In the genomic region with DNA sequence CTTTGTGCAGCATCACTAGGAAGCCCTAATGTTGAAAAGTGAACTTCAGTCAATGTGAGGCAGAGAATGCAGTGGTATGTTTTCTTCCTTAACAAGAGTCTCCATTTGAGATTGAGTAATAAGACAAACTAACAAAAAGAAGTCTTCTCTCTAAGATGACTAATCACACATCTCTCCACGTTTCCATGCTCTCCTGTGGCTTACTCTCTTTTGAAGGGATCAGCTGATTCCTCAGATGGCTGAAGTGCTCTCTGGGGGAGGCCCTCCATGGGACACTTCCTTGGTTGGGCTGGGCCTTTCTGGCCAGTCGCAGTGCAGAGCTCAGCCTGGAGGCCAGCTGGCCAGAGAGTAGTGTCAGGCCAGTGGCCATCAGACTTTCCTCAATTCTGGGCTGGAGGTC, we compare ENCODE assay signal across 17 cellular contexts. TPM values are rescaled to one million over a fixed set of nuclear protein-coding genes. Genes with fewer than 3 reads are reported as not detected.
A peak's percentile ranks its signal among the peaks of the same experiment; 100 is the strongest.
DNase-seq lines count a peak whose midpoint lies in the region; ATAC-seq and TF ChIP-seq lines count a peak whose summit lies in the region.
"Had no signal": no experiment of that assay in that cellular context is flagged by ENCODE, and none has a peak within 500 bp of the region (broad histone marks: within the 10 kb centered on the region; RNA-seq: fewer than 3 reads in every experiment).

No MANE protein-coding gene starts in this region.

- no peaks in the 10 kb centered on the region for H3K27me3 Mint-ChIP-seq in stimulated activated memory B cell treated with anti-CD40 and anti-IgM and Interleukin-4, amounts not matched to agents 10 μg/mL and 1 μg/mL and 100 μg/mL, for 72 hours

- no peak overlapping the region for H2BK120ac ChIP-seq in neuronal stem cell (ENCODE audit: low read depth, low read length)

- no peaks in the 10 kb centered on the region for H3K9me3 Mint-ChIP-seq in stimulated activated memory B cell treated with anti-CD40 and anti-IgM and Interleukin-4, amounts not matched to agents 10 μg/mL and 1 μg/mL and 100 μg/mL, for 72 hours

- H3K4me3 ChIP-seq in fibroblast of mammary gland (ENCODE audit: control insufficient read depth, low read depth, low read length) = no peak overlapping the region
- no peak overlapping the region for H3K4me3 ChIP-seq in neuronal stem cell (ENCODE audit: low read length in 2 of 2)
- H3K4me3 ChIP-seq: SK-N-MC had no signal

- H3K23ac ChIP-seq in neuronal stem cell (ENCODE audit: low read depth, low read length, poor library complexity) = no peak overlapping the region

- H3K36me3 Mint-ChIP-seq in stimulated activated memory B cell treated with anti-CD40 and anti-IgM and Interleukin-4, amounts not matched to agents 10 μg/mL and 1 μg/mL and 100 μg/mL, for 72 hours = peaks cover 20% of the 10 kb centered on the region

- no peak for TF ChIP-seq CTCF in fibroblast of mammary gland (conservative IDR thresholded peaks at IDR 0.05; ENCODE audit: control insufficient read depth, insufficient read depth, low read depth, low read length)

- H3K9ac ChIP-seq in neuronal stem cell (ENCODE audit: low read depth, low read length, poor library complexity) = no peak overlapping the region

- DNase-seq in COLO829 (ENCODE audit: low spot score) = peak; percentile 68
- DNase-seq in M059J (ENCODE audit: low read depth) = peak; percentile 33
- DNase-seq in fibroblast of mammary gland (ENCODE audit: low read depth) = peak; percentile 49
- DNase-seq in neuronal stem cell (ENCODE audit: low spot score) = no peak
- no peak for DNase-seq in cerebellar cortex (ENCODE audit: low spot score)
- no peak for DNase-seq in NCI-H2029 (lab: John Stamatoyannopoulos, UW)
- DNase-seq: activated CD4-positive, CD25-positive, alpha-beta regulatory T cell treated with anti-CD3 and anti-CD28 coated beads, Interleukin-2, amount 50 U/mL, for 72 hours; activated gamma-delta T cell treated with Interleukin-2 at 50 U/mL for 16 hours; GDM1; left colon; NCI-H2107; NCI-H526 treated with DMSO at 0.1 percent for 48 hours had no signal

- no peak overlapping the region for H4K8ac ChIP-seq in neuronal stem cell (ENCODE audit: low read depth, low read length)

- H3K79me1 ChIP-seq in neuronal stem cell (ENCODE audit: low read depth, low read length) = no peaks in the 10 kb centered on the region

- H2AFZ ChIP-seq in neuronal stem cell (ENCODE audit: low read length) = no peak overlapping the region

- H3K18ac ChIP-seq in neuronal stem cell (ENCODE audit: low read length) = peak overlapping the region; percentile 66

- no peak for ATAC-seq in stimulated activated memory B cell treated with anti-CD40 and anti-IgM and Interleukin-4, amounts not matched to agents 10 μg/mL and 1 μg/mL and 100 μg/mL, for 72 hours
- ATAC-seq: left colon had no signal

- no peak overlapping the region for H2BK12ac ChIP-seq in neuronal stem cell (ENCODE audit: low read length)

- H3K27ac ChIP-seq in neuronal stem cell (replicated peaks; ENCODE audit: low read length) = no peak overlapping the region
- H3K27ac ChIP-seq: SK-N-MC had no signal

- H2BK5ac ChIP-seq in neuronal stem cell (ENCODE audit: low read length) = no peak overlapping the region

- no peak overlapping the region for H2AK5ac ChIP-seq in neuronal stem cell (ENCODE audit: low read depth, low read length)

- no peak overlapping the region for H3K14ac ChIP-seq in neuronal stem cell (ENCODE audit: low read length)

- H3K9me3 ChIP-seq in neuronal stem cell (replicated peaks in 1 of 2; ENCODE audit: control insufficient read depth in 2 of 2, insufficient read depth in 1 of 2, low read depth in 1 of 2, low read length in 2 of 2) = peaks cover 0 to 13% of the 10 kb centered on the region in 2 donors

- no peak overlapping the region for H2BK15ac ChIP-seq in neuronal stem cell (ENCODE audit: low read length)

- WGBS in neuronal stem cell (ENCODE audit: extremely low coverage in 2 of 2, insufficient read length in 2 of 2, insufficient replicate concordance in 1 of 2), 2 donors = no CpG with 5 or more reads among the region's 2 CpGs

- H3K27me3 ChIP-seq in neuronal stem cell (ENCODE audit: control insufficient read depth in 3 of 3, insufficient read depth in 3 of 3, low read depth in 1 of 3, low read length in 3 of 3) = peaks cover 0 to 89% (median 0%) of the 10 kb centered on the region in 3 experiments

- H3K4me1 Mint-ChIP-seq in stimulated activated memory B cell treated with anti-CD40 and anti-IgM and Interleukin-4, amounts not matched to agents 10 μg/mL and 1 μg/mL and 100 μg/mL, for 72 hours = no peaks in the 10 kb centered on the region

- no peak overlapping the region for H3K4me2 ChIP-seq in neuronal stem cell (ENCODE audit: insufficient read depth, low read length, poor library complexity, severe bottlenecking)

- H4K91ac ChIP-seq in neuronal stem cell (ENCODE audit: low read depth, low read length, poor library complexity) = no peak overlapping the region

- H3K4ac ChIP-seq in neuronal stem cell (ENCODE audit: low read length) = no peak overlapping the region

- no peak overlapping the region for H3K4me3 Mint-ChIP-seq in stimulated activated memory B cell treated with anti-CD40 and anti-IgM and Interleukin-4, amounts not matched to agents 10 μg/mL and 1 μg/mL and 100 μg/mL, for 72 hours

- H3K36me3 ChIP-seq in neuronal stem cell (replicated peaks in 1 of 2; ENCODE audit: control insufficient read depth in 2 of 2, insufficient read depth in 2 of 2, low read length in 2 of 2) = no peaks in the 10 kb centered on the region

- H3K27ac Mint-ChIP-seq in stimulated activated memory B cell treated with anti-CD40 and anti-IgM and Interleukin-4, amounts not matched to agents 10 μg/mL and 1 μg/mL and 100 μg/mL, for 72 hours = no peak overlapping the region

- peaks cover 14 to 19% of the 10 kb centered on the region in 2 donors for H3K4me1 ChIP-seq in neuronal stem cell (ENCODE audit: control insufficient read depth in 2 of 2, insufficient read depth in 1 of 2, low read depth in 1 of 2, low read length in 2 of 2)

RNA-seq across cellular contexts. Expression of a gene that starts 14.7 kb away (rescaled TPM):
- not detected in 2 replicates for total RNA-seq in M059J (2014; rRNA removed; shearing (Covaris generic))
- not detected for polyA plus RNA-seq in neuronal stem cell (2013, experiment 1 of 2)
- polyA plus RNA-seq in neuronal stem cell (2013, experiment 2 of 2) = not detected
- total RNA-seq: epithelial cell of proximal tubule, left colon, omental fat pad had no signal
- polyA plus RNA-seq: BJ had no signal

RNA-seq across cellular contexts. Expression of a gene that starts 53.6 kb away (rescaled TPM):
- total RNA-seq in M059J (2014; rRNA removed; shearing (Covaris generic)) = 3.9 and 8.5 TPM in 2 replicates
- polyA plus RNA-seq in neuronal stem cell (2013, experiment 1 of 2) = 4.0 TPM
- 4.6 TPM for polyA plus RNA-seq in neuronal stem cell (2013, experiment 2 of 2)

Comparison
In these comparisons a context has a peak if more than half of its experiments do, and no peak if none do; other contexts are left out.
1. DNase-seq: peak in COLO829 (single experiment), M059J (single experiment) and fibroblast of mammary gland (single experiment); none in neuronal stem cell (single experiment), cerebellar cortex (single experiment) and NCI-H2029 (single experiment).